In the genomic region with DNA sequence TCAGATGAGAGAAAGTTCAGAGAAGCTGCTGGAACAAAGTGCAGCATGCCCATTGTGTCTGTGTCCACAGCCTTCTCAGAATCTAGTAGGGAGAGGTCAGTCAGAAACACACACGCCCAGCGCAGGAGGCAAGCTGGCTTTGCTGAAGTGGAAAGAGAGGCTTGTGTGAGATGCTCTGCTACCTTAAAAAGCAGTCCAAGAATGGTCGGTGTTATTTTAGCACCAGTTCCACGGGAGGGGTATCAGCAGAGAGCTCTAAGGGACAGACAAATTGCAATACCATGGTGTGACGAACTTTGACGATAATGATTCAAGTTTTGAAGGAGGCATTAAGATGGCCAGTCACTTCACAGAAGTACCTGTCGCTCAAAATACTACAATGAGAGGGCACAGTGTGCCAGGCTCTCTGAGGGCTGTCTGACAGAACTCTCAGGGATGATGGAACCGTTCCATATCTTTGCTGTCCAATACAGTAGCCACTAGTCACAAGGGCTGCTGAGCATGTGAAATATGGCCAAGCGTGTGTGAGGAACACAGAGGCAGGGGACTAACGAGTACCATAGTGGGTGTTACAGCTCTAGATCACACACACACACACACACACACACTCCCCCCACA, we compare ENCODE assay signal across 19 cellular contexts.
DNase-seq lines count a peak whose midpoint lies in the region; ATAC-seq, FAIRE-seq and TF ChIP-seq lines count a peak whose summit lies in the region.
"Had no signal": no experiment of that assay in that cellular context is flagged by ENCODE, and none has a peak within 500 bp of the region (broad histone marks: within the 10 kb centered on the region; RNA-seq: fewer than 3 reads in every experiment).

No MANE protein-coding gene starts in this region.

- H3K4me3 Mint-ChIP-seq in activated CD4-positive, alpha-beta T cell treated with anti-CD3 and anti-CD28 coated beads, Interleukin-2, amount 10 ng/mL, durations not matched to agents 7 days and 5 days: no peak overlapping the region
- H3K4me3 Mint-ChIP-seq: CD4-positive, alpha-beta memory T cell; HFFc6 had no signal

- H2AK9ac ChIP-seq in IMR-90 (replicated peaks; ENCODE audit: low read depth, low read length, poor library complexity): no peak overlapping the region

- no peaks in the 10 kb centered on the region for H3K9me1 ChIP-seq in IMR-90 (ENCODE audit: insufficient read depth, low read length)

- no peak for TF ChIP-seq EP300 in esophagus muscularis mucosa (IDR thresholded peaks at IDR 0.05)

- CTCF ChIA-PET in IMR-90 (lab: Yijun Ruan, JAX): no interaction called here
- CTCF ChIA-PET in activated CD4-positive, alpha-beta T cell treated with anti-CD3 and anti-CD28 coated beads, Interleukin-2, amount 10 ng/mL, durations not matched to agents 7 days and 5 days (lab: Charles Lee): no interaction called here

- TF ChIP-seq RAD21 in IMR-90 (IDR thresholded peaks at IDR 0.05; ENCODE audit: low read length): no peak

- dilution Hi-C loops in IMR-90 (cut with HindIII; ENCODE audit: low sequenced_read_pairs, unreplicated experiment): no loop called here

- no peaks in the 10 kb centered on the region for H3K4me1 ChIP-seq in IMR-90 (ENCODE audit: control insufficient read depth, insufficient read depth, low read length)
- peaks cover 14% of the 10 kb centered on the region for H3K4me1 ChIP-seq in left ventricle myocardium inferior
- no peaks in the 10 kb centered on the region for H3K4me1 ChIP-seq in esophagus muscularis mucosa
- H3K4me1 ChIP-seq: A549, BE2C had no signal

- H3K4me2 ChIP-seq in IMR-90 (ENCODE audit: low read depth, low read length): no peak overlapping the region
- H3K4me2 ChIP-seq: A549 had no signal

- H3K36me3 ChIP-seq in IMR-90 (ENCODE audit: control insufficient read depth, insufficient read depth, low read length) (no peaks in the 10 kb centered on the region), left ventricle myocardium inferior (no peaks in the 10 kb centered on the region), esophagus muscularis mucosa (no peaks in the 10 kb centered on the region)
- H3K36me3 ChIP-seq: BE2C had no signal

- no peak overlapping the region for H2BK15ac ChIP-seq in IMR-90 (ENCODE audit: low read depth, low read length)

- no peak overlapping the region for H3K4me3 ChIP-seq in IMR-90 (ENCODE audit: insufficient read depth, low read depth, low read length)
- H3K4me3 ChIP-seq in left ventricle myocardium inferior: no peak overlapping the region
- H3K4me3 ChIP-seq in esophagus muscularis mucosa: no peak overlapping the region
- H3K4me3 ChIP-seq: A549 had no signal

- H2BK20ac ChIP-seq in IMR-90 (ENCODE audit: low read depth, low read length): no peak overlapping the region

- no peak overlapping the region for H3K4ac ChIP-seq in IMR-90 (ENCODE audit: low read depth, low read length)

- no peak overlapping the region for H2BK5ac ChIP-seq in IMR-90 (ENCODE audit: low read depth, low read length, poor library complexity, severe bottlenecking)

- POLR2A ChIA-PET in IMR-90 (lab: Charles Lee; ENCODE audit: unreplicated experiment): no interaction called here
- POLR2A ChIA-PET in activated CD4-positive, alpha-beta T cell treated with anti-CD3 and anti-CD28 coated beads, Interleukin-2, amount 10 ng/mL, durations not matched to agents 7 days and 5 days (lab: Charles Lee): no interaction called here

- no peak overlapping the region for H3K27ac Mint-ChIP-seq in activated CD4-positive, alpha-beta T cell treated with anti-CD3 and anti-CD28 coated beads, Interleukin-2, amount 10 ng/mL, durations not matched to agents 7 days and 5 days
- H3K27ac Mint-ChIP-seq: CD4-positive, alpha-beta memory T cell; HFFc6 had no signal

- H3K9me3 ChIP-seq in IMR-90 (ENCODE audit: control insufficient read depth, insufficient read depth, low read length) (no peaks in the 10 kb centered on the region; the same call in 1 of the 2 replicates), left ventricle myocardium inferior (replicated peaks) (peaks cover 19% of the 10 kb centered on the region), esophagus muscularis mucosa (peaks cover 0 to 4% (median 0%) of the 10 kb centered on the region in 4 donors)
- H3K9me3 ChIP-seq: A549, BE2C had no signal

- no peak overlapping the region for H4K8ac ChIP-seq in IMR-90 (ENCODE audit: low read depth in 2 of 2, low read length in 2 of 2)

- no peaks in the 10 kb centered on the region for H4K20me1 ChIP-seq in IMR-90 (ENCODE audit: insufficient read depth, low read length)

- DNase-seq in IMR-90: no peak
- DNase-seq in Right ventricle myocardium superior: peak; percentile 50
- peak; percentile 36 for DNase-seq in left ventricle myocardium inferior
- DNase-seq in urothelium cell line (ENCODE audit: low spot score): no peak
- no peak for DNase-seq in esophagus muscularis mucosa (ENCODE audit: extremely low spot score)
- DNase-seq in activated CD4-positive, alpha-beta T cell treated with anti-CD3 and anti-CD28 coated beads, Interleukin-2, amount 10 ng/mL, durations not matched to agents 7 days and 5 days: no peak
- DNase-seq in NCI-H1436 treated with DMSO at 0.1 percent for 48 hours (lab: John Stamatoyannopoulos, UW): no peak
- DNase-seq: BE2C; CD4-positive, alpha-beta memory T cell; DMS153; DMS79 treated with DMSO at 0.1 percent for 48 hours; EL; GDM1; GOT3; HCEC 1CT; HFFc6 had no signal

- H3K27me3 ChIP-seq in IMR-90 (ENCODE audit: control insufficient read depth, insufficient read depth, low read length): no peaks in the 10 kb centered on the region; the same call in 1 of the 2 replicates
- H3K27me3 ChIP-seq in left ventricle myocardium inferior (ENCODE audit: low read depth): no peaks in the 10 kb centered on the region
- no peaks in the 10 kb centered on the region for H3K27me3 ChIP-seq in esophagus muscularis mucosa
- H3K27me3 ChIP-seq: BE2C had no signal

- H3K18ac ChIP-seq in IMR-90 (ENCODE audit: low read depth, low read length): no peak overlapping the region

- intact Hi-C loops in IMR-90 (cut with micrococcal nuclease) (no loop called here), Right ventricle myocardium superior (cut with DNase I) (no loop called here), left ventricle myocardium inferior (cut with micrococcal nuclease) (no loop called here), esophagus muscularis mucosa (cut with DNase I) (loop anchor here (10.0 kb wide), 1 partner anchor 58 kb away; no protein-coding TSS in a partner anchor)

- no peak overlapping the region for H3K27ac ChIP-seq in IMR-90 (ENCODE audit: insufficient read depth, low read length)
- peak overlapping the region; percentile 58 for H3K27ac ChIP-seq in left ventricle myocardium inferior (replicated peaks)
- H3K27ac ChIP-seq in esophagus muscularis mucosa (replicated peaks in 1 of 4): no peak overlapping the region
- H3K27ac ChIP-seq: A549, C4-2B had no signal

- H3K36me3 Mint-ChIP-seq in activated CD4-positive, alpha-beta T cell treated with anti-CD3 and anti-CD28 coated beads, Interleukin-2, amount 10 ng/mL, durations not matched to agents 7 days and 5 days (ENCODE audit: low read depth): no peaks in the 10 kb centered on the region

- no peak overlapping the region for H4K91ac ChIP-seq in IMR-90 (ENCODE audit: insufficient read depth, low read depth, low read length)

- ATAC-seq in IMR-90 (ENCODE audit: low read depth) (no peak), Right ventricle myocardium superior (ENCODE audit: poor library complexity) (peak; percentile 98)
- ATAC-seq: A549 had no signal

- in situ Hi-C loops in IMR-90 (cut with MboI; ENCODE audit: low sequenced_read_pairs): no loop called here

- FAIRE-seq in urothelium cell line (lab: Jason Lieb, UNC): peak; percentile 90
- FAIRE-seq: A549, GM19239 had no signal

- no peak overlapping the region for H2AK5ac ChIP-seq in IMR-90 (ENCODE audit: low read depth, low read length)

- H3K4me1 Mint-ChIP-seq in activated CD4-positive, alpha-beta T cell treated with anti-CD3 and anti-CD28 coated beads, Interleukin-2, amount 10 ng/mL, durations not matched to agents 7 days and 5 days: peaks cover 2% of the 10 kb centered on the region

- peak overlapping the region; percentile 14 for H2AFZ ChIP-seq in IMR-90 (replicated peaks; ENCODE audit: low read length, poor library complexity)

- no peaks in the 10 kb centered on the region for H3K79me1 ChIP-seq in IMR-90 (ENCODE audit: low read depth in 1 of 2, low read length in 2 of 2)

- no peaks in the 10 kb centered on the region for H3K27me3 Mint-ChIP-seq in activated CD4-positive, alpha-beta T cell treated with anti-CD3 and anti-CD28 coated beads, Interleukin-2, amount 10 ng/mL, durations not matched to agents 7 days and 5 days
- H3K27me3 Mint-ChIP-seq: CD4-positive, alpha-beta memory T cell had no signal

- no peak overlapping the region for H2BK120ac ChIP-seq in IMR-90 (ENCODE audit: low read depth, low read length)

- peaks cover 9% of the 10 kb centered on the region for H3K9me3 Mint-ChIP-seq in activated CD4-positive, alpha-beta T cell treated with anti-CD3 and anti-CD28 coated beads, Interleukin-2, amount 10 ng/mL, durations not matched to agents 7 days and 5 days

- H3K23ac ChIP-seq in IMR-90 (ENCODE audit: low read depth, low read length): no peak overlapping the region

- no TSS peak for BruUV-seq in IMR-90 (replicated peaks; lab: Mats Ljungman, UMichigan)

- H3K56ac ChIP-seq in IMR-90 (ENCODE audit: extremely low read depth, insufficient read depth, low read length): no peak overlapping the region

- no peak for TF ChIP-seq CTCF in IMR-90 (conservative IDR thresholded peaks at IDR 0.05; ENCODE audit: low read depth, low read length)
- no peak for TF ChIP-seq CTCF in left ventricle myocardium inferior (IDR thresholded peaks at IDR 0.05; ENCODE audit: borderline replicate concordance)
- TF ChIP-seq CTCF in esophagus muscularis mucosa (IDR thresholded peaks at IDR 0.05): no peak

- TF ChIP-seq POLR2A in IMR-90 (IDR thresholded peaks at IDR 0.05; ENCODE audit: low read depth, low read length): no peak
- no peak for TF ChIP-seq POLR2A in esophagus muscularis mucosa (IDR thresholded peaks at IDR 0.05; ENCODE audit: low read depth)

- no peak overlapping the region for H4K5ac ChIP-seq in IMR-90 (ENCODE audit: low read depth, low read length)

- no peak overlapping the region for H3K14ac ChIP-seq in IMR-90 (replicated peaks; ENCODE audit: low read depth, low read length)

- 81% methylated on average over 6 of the region's 10 CpGs; no CpG with 5 or more reads in 1 of the 2 experiments for WGBS in IMR-90 (ENCODE audit: extremely low coverage in 2 of 2, insufficient read length in 1 of 2), 2 experiments
- WGBS in esophagus muscularis mucosa: 92% methylated on average over 10 of the region's 10 CpGs

- H3K9ac ChIP-seq in IMR-90 (ENCODE audit: low read depth, low read length): no peak overlapping the region

TF ChIP-seq in IMR-90, 13 proteins besides CTCF, POLR2A, EP300 and RAD21:
- TF ChIP-seq BHLHE40 (IDR thresholded peaks at IDR 0.05; ENCODE audit: low read depth, low read length) (no peak), SMC3 (IDR thresholded peaks at IDR 0.05; ENCODE audit: low read depth, low read length) (no peak), MXI1 (IDR thresholded peaks at IDR 0.05; ENCODE audit: borderline replicate concordance, low read depth, low read length) (no peak), NFE2L2 (IDR thresholded peaks at IDR 0.05; ENCODE audit: low read depth, low read length) (no peak), RFX5 (IDR thresholded peaks at IDR 0.05; ENCODE audit: low read depth, low read length) (no peak)

Comparison
In these comparisons a context has a peak if more than half of its experiments do, and no peak if none do; other contexts are left out.
1. DNase-seq: peak in Right ventricle myocardium superior (single experiment) and left ventricle myocardium inferior (single experiment); none in IMR-90 (single experiment), urothelium cell line (single experiment), esophagus muscularis mucosa (single experiment), activated CD4-positive, alpha-beta T cell treated with anti-CD3 and anti-CD28 coated beads, Interleukin-2, amount 10 ng/mL, durations not matched to agents 7 days and 5 days (single experiment) and NCI-H1436 treated with DMSO at 0.1 percent for 48 hours (single experiment).